ENCODE assay signal across 9 cellular contexts in genomic region chr14:100213956-100214767, GRCh38. TPM values are rescaled to one million over a fixed set of nuclear protein-coding genes. Genes with fewer than 3 reads are reported as not detected.
DNase-seq lines count a peak whose midpoint lies in the region; ATAC-seq lines count a peak whose summit lies in the region.
"Had no signal": no experiment of that assay in that cellular context is flagged by ENCODE, and none has a peak within 500 bp of the region (broad histone marks: within the 10 kb centered on the region; RNA-seq: fewer than 3 reads in every experiment).

No MANE protein-coding gene starts in this region.

- no CpG with 5 or more reads among the region's 90 CpGs for WGBS in mesendoderm (ENCODE audit: extremely low coverage, insufficient coverage, low lambda C conversion rate)

- peak overlapping the region; percentile 75 to 96 (median 96) for H3K27ac Mint-ChIP-seq in CD4-positive, alpha-beta memory T cell
- H3K27ac Mint-ChIP-seq in activated CD8-positive, alpha-beta T cell treated with anti-CD3 and anti-CD28 coated beads, Interleukin-2, amount 10 ng/mL, durations not matched to agents 7 days and 5 days = peak overlapping the region; percentile 91
- H3K27ac Mint-ChIP-seq in effector memory CD8-positive, alpha-beta T cell = peak overlapping the region; percentile 88 to 91

- no peak overlapping the region for H2BK15ac ChIP-seq in mesendoderm (replicated peaks; ENCODE audit: low read depth)

- peak overlapping the region; percentile 71 for H3K4ac ChIP-seq in mesendoderm (ENCODE audit: low read depth, low read length)

- peak overlapping the region; percentile 36 to 86 for H3K4me3 ChIP-seq in CD4-positive, alpha-beta memory T cell (ENCODE audit: low read length in 2 of 2)
- peak overlapping the region; percentile 79 for H3K4me3 ChIP-seq in mesendoderm (ENCODE audit: low read length)

- ATAC-seq in GM19463 (IDR thresholded peaks at IDR 0.05; ENCODE audit: unreplicated experiment) (peak; percentile 95), HG03575 (IDR thresholded peaks at IDR 0.05; ENCODE audit: extremely low read depth, insufficient number of reproducible peaks, low FRiP score, unreplicated experiment) (peak; percentile 57)
- peak; percentile 95 for ATAC-seq in activated CD8-positive, alpha-beta T cell treated with anti-CD3 and anti-CD28 coated beads, Interleukin-2, amount 10 ng/mL, durations not matched to agents 7 days and 5 days
- peak; percentile 94 for ATAC-seq in effector memory CD8-positive, alpha-beta T cell (replicated peaks)

- H3K27me3 ChIP-seq in CD4-positive, alpha-beta memory T cell (ENCODE audit: insufficient read depth, low read length) = no peaks in the 10 kb centered on the region
- H3K27me3 ChIP-seq in mesendoderm (ENCODE audit: insufficient read depth, low read length, poor library complexity) = no peaks in the 10 kb centered on the region

- peak overlapping the region; percentile 94 for H3K9ac ChIP-seq in mesendoderm (ENCODE audit: low read length)

- H3K36me3 ChIP-seq in CD4-positive, alpha-beta memory T cell (ENCODE audit: insufficient read depth, low read length) = no peaks in the 10 kb centered on the region
- H3K36me3 ChIP-seq in mesendoderm (ENCODE audit: control insufficient read depth, insufficient read depth, low read length) = no peaks in the 10 kb centered on the region

- H4K5ac ChIP-seq in mesendoderm (ENCODE audit: low read length) = no peak overlapping the region

- CTCF ChIA-PET in CD4-positive, alpha-beta memory T cell (lab: Charles Lee; ENCODE audit: partially characterized antibody) = interaction anchor here (0.9 to 4.9 kb wide), 9 partner anchors 10 to 233 kb away, joined by 3 to 43 read pairs (median 4); no protein-coding TSS in a partner anchor
- CTCF ChIA-PET in activated CD8-positive, alpha-beta T cell treated with anti-CD3 and anti-CD28 coated beads, Interleukin-2, amount 10 ng/mL, durations not matched to agents 7 days and 5 days (lab: Charles Lee) = interaction anchor here (1.1 to 3.4 kb wide), 4 partner anchors 10 to 22 kb away, joined by 3 to 36 read pairs (median 14); no protein-coding TSS in a partner anchor

- POLR2A ChIA-PET in CD4-positive, alpha-beta memory T cell (lab: Charles Lee; ENCODE audit: partially characterized antibody) = interaction anchor here (0.6 to 7.9 kb wide), 18 partner anchors 10 to 149 kb away, joined by 3 to 142 read pairs (median 4); partner anchors contain the start of genes EVL and YY1
- POLR2A ChIA-PET in activated CD8-positive, alpha-beta T cell treated with anti-CD3 and anti-CD28 coated beads, Interleukin-2, amount 10 ng/mL, durations not matched to agents 7 days and 5 days (lab: Charles Lee) = interaction anchor here (0.7 to 3.1 kb wide), 6 partner anchors 8 to 27 kb away, joined by 3 to 23 read pairs (median 5); no protein-coding TSS in a partner anchor

- H3K56ac ChIP-seq in mesendoderm (ENCODE audit: low read length) = peak overlapping the region; percentile 97

- H3K27ac ChIP-seq in CD4-positive, alpha-beta memory T cell (ENCODE audit: low read depth, low read length) = peak overlapping the region; percentile 85
- H3K27ac ChIP-seq in mesendoderm (ENCODE audit: low read depth, low read length) = peak overlapping the region; percentile 82

- H3K9me3 Mint-ChIP-seq in CD4-positive, alpha-beta memory T cell = no peaks in the 10 kb centered on the region
- no peaks in the 10 kb centered on the region for H3K9me3 Mint-ChIP-seq in activated CD8-positive, alpha-beta T cell treated with anti-CD3 and anti-CD28 coated beads, Interleukin-2, amount 10 ng/mL, durations not matched to agents 7 days and 5 days (ENCODE audit: insufficient read depth)
- H3K9me3 Mint-ChIP-seq in effector memory CD8-positive, alpha-beta T cell = no peaks in the 10 kb centered on the region

- H3K36me3 Mint-ChIP-seq in CD4-positive, alpha-beta memory T cell = no peaks in the 10 kb centered on the region
- H3K36me3 Mint-ChIP-seq in activated CD8-positive, alpha-beta T cell treated with anti-CD3 and anti-CD28 coated beads, Interleukin-2, amount 10 ng/mL, durations not matched to agents 7 days and 5 days (ENCODE audit: low read depth) = peaks cover 3% of the 10 kb centered on the region
- no peaks in the 10 kb centered on the region for H3K36me3 Mint-ChIP-seq in effector memory CD8-positive, alpha-beta T cell (ENCODE audit: insufficient read depth)

- no peak overlapping the region for H2BK120ac ChIP-seq in mesendoderm (ENCODE audit: low read depth, low read length)

- H3K27me3 Mint-ChIP-seq in CD4-positive, alpha-beta memory T cell = no peaks in the 10 kb centered on the region
- no peaks in the 10 kb centered on the region for H3K27me3 Mint-ChIP-seq in activated CD8-positive, alpha-beta T cell treated with anti-CD3 and anti-CD28 coated beads, Interleukin-2, amount 10 ng/mL, durations not matched to agents 7 days and 5 days (ENCODE audit: low read depth)
- no peaks in the 10 kb centered on the region for H3K27me3 Mint-ChIP-seq in effector memory CD8-positive, alpha-beta T cell

- intact Hi-C loops in CD4-positive, alpha-beta memory T cell (cut with micrococcal nuclease) = loop anchor here (1.0 kb wide), 3 partner anchors 10 to 26 kb away; no protein-coding TSS in a partner anchor

- peak overlapping the region; percentile 77 to 85 (median 82) for H3K4me3 Mint-ChIP-seq in CD4-positive, alpha-beta memory T cell
- H3K4me3 Mint-ChIP-seq in activated CD8-positive, alpha-beta T cell treated with anti-CD3 and anti-CD28 coated beads, Interleukin-2, amount 10 ng/mL, durations not matched to agents 7 days and 5 days = peak overlapping the region; percentile 80
- H3K4me3 Mint-ChIP-seq in effector memory CD8-positive, alpha-beta T cell = peak overlapping the region; percentile 82 to 87

- H3K23ac ChIP-seq in mesendoderm (ENCODE audit: low read length) = no peak overlapping the region

- H3K79me2 ChIP-seq in mesendoderm (ENCODE audit: control insufficient read depth, insufficient read depth, low read length) = no peaks in the 10 kb centered on the region

- peak; percentile 87 to 90 (median 89) for DNase-seq in CD4-positive, alpha-beta memory T cell
- peak; percentile 97 for DNase-seq in NCI-H82 (lab: John Stamatoyannopoulos, UW)
- peak; percentile 93 for DNase-seq in activated CD8-positive, alpha-beta T cell treated with anti-CD3 and anti-CD28 coated beads, Interleukin-2, amount 10 ng/mL, durations not matched to agents 7 days and 5 days
- DNase-seq in effector memory CD8-positive, alpha-beta T cell = peak; percentile 81 to 87 (median 85)
- DNase-seq in mesendoderm = peak; percentile 96
- peak; percentile 87 for DNase-seq in stimulated activated CD8-positive, alpha-beta memory T cell treated with anti-CD3 and anti-CD28 coated beads, Interleukin-15, amount 100 ng/mL, for 24 hours (ENCODE audit: low read depth)

- H2BK5ac ChIP-seq in mesendoderm (ENCODE audit: low read length) = peak overlapping the region; percentile 58

- peaks cover 26% of the 10 kb centered on the region for H3K4me1 ChIP-seq in CD4-positive, alpha-beta memory T cell (ENCODE audit: insufficient read depth, low read length)
- no peaks in the 10 kb centered on the region for H3K4me1 ChIP-seq in mesendoderm (ENCODE audit: control insufficient read depth, low read depth, low read length)

- peak overlapping the region; percentile 82 for H4K8ac ChIP-seq in mesendoderm (ENCODE audit: low read depth, low read length)

- no peaks in the 10 kb centered on the region for H3K9me3 ChIP-seq in CD4-positive, alpha-beta memory T cell (ENCODE audit: control insufficient read depth in 1 of 2, low read length in 2 of 2)

- peak overlapping the region; percentile 84 for H3K4me2 ChIP-seq in mesendoderm (ENCODE audit: low read length)

- H3K79me1 ChIP-seq in mesendoderm (ENCODE audit: low read length) = peaks cover 4% of the 10 kb centered on the region

- no peak overlapping the region for H2AK5ac ChIP-seq in mesendoderm (ENCODE audit: low read length)

- peak overlapping the region; percentile 88 for H3K18ac ChIP-seq in mesendoderm (ENCODE audit: low read length)

- peaks cover 12 to 41% (median 25%) of the 10 kb centered on the region in 4 donors for H3K4me1 Mint-ChIP-seq in CD4-positive, alpha-beta memory T cell
- H3K4me1 Mint-ChIP-seq in activated CD8-positive, alpha-beta T cell treated with anti-CD3 and anti-CD28 coated beads, Interleukin-2, amount 10 ng/mL, durations not matched to agents 7 days and 5 days (ENCODE audit: low read depth) = peaks cover 43% of the 10 kb centered on the region
- peaks cover 8 to 17% of the 10 kb centered on the region in 2 donors for H3K4me1 Mint-ChIP-seq in effector memory CD8-positive, alpha-beta T cell (ENCODE audit: low read depth in 2 of 2)

RNA-seq across cellular contexts. Expression of gene YY1, which starts 24.8 kb away (rescaled TPM):
- total RNA-seq in CD4-positive, alpha-beta memory T cell = 10 to 100 TPM; 85.5 to 90.3 TPM
- 10 to 100 TPM in 1 of 2 donors, 1 to 10 TPM in 1; 8.9 to 23.4 TPM for polyA plus RNA-seq in CD4-positive, alpha-beta memory T cell
- total RNA-seq in activated CD8-positive, alpha-beta T cell treated with anti-CD3 and anti-CD28 coated beads, Interleukin-2, amount 10 ng/mL, durations not matched to agents 7 days and 5 days = 100 to 1,000 TPM; 107 TPM
- 150 TPM for polyA plus RNA-seq in mesendoderm (2013, experiment 1 of 2)
- polyA plus RNA-seq in mesendoderm (2013, experiment 2 of 2) = 152 TPM

RNA-seq across cellular contexts. Expression of gene DEGS2, which starts 54.7 kb away (rescaled TPM):
- total RNA-seq in CD4-positive, alpha-beta memory T cell = under 1 TPM in 1 of 2 experiments, not detected in 1; 0.14 TPM
- polyA plus RNA-seq in CD4-positive, alpha-beta memory T cell = under 1 TPM in 1 of 2 donors, not detected in 1; 0.81 TPM
- under 1 TPM; 0.05 to 0.39 TPM for total RNA-seq in activated CD8-positive, alpha-beta T cell treated with anti-CD3 and anti-CD28 coated beads, Interleukin-2, amount 10 ng/mL, durations not matched to agents 7 days and 5 days
- 0.03 TPM for polyA plus RNA-seq in mesendoderm (2013, experiment 1 of 2)
- 0.03 TPM for polyA plus RNA-seq in mesendoderm (2013, experiment 2 of 2)
- total RNA-seq: glomerular endothelial cell had no signal

Comparison
In these comparisons a context has a peak if more than half of its experiments do, and no peak if none do; other contexts are left out.
1. Peak in every context shown above with its lines: DNase-seq, ATAC-seq, H3K4me3 ChIP-seq and H3K27ac ChIP-seq.